11 cellular contexts compared by ENCODE assay signal in genomic region chr17:78899361-78900260, GRCh38. TPM values are rescaled to one million over a fixed set of nuclear protein-coding genes. Genes with fewer than 3 reads are reported as not detected.
DNase-seq lines count a peak whose midpoint lies in the region; ATAC-seq lines count a peak whose summit lies in the region.
"Had no signal": no experiment of that assay in that cellular context is flagged by ENCODE, and none has a peak within 500 bp of the region (broad histone marks: within the 10 kb centered on the region; RNA-seq: fewer than 3 reads in every experiment).

No MANE protein-coding gene starts in this region.

- ATAC-seq in left cardiac atrium (peak; percentile 68 to 86), HG03457 (IDR thresholded peaks at IDR 0.05; ENCODE audit: unreplicated experiment) (no peak)

- DNase-seq in Ammon's horn (ENCODE audit: low spot score) (peak; percentile 78), amygdala (lab: John Stamatoyannopoulos, UW) (peak in 30 of 56 donors; percentile 36 to 78 (median 60)), left cardiac atrium (peak; percentile 56), nucleus accumbens (lab: John Stamatoyannopoulos, UW) (peak in 37 of 56 donors; percentile 23 to 80 (median 58)), NCI-H510A treated with DMSO at 0.1 percent for 48 hours (lab: John Stamatoyannopoulos, UW) (no peak), NCI-H2171 treated with DMSO at 0.1 percent for 48 hours (lab: John Stamatoyannopoulos, UW) (no peak)
- no peak for DNase-seq in activated CD4-positive, alpha-beta T cell treated with anti-CD3 and anti-CD28 coated beads, Interleukin-2, amount 50 U/mL, for 1 hour
- DNase-seq: activated naive CD4-positive, alpha-beta T cell treated with anti-CD3 and anti-CD28 coated beads for 36 hours; erythroblast; WERI-Rb-1 had no signal

- intact Hi-C loops in left cardiac atrium (cut with DNase I), result no loop called here

RNA-seq across cellular contexts. Expression of gene CEP295NL, which starts 3.4 kb away (rescaled TPM):
- 1 to 10 TPM; 1.7 to 2.3 TPM for total RNA-seq in left cardiac atrium
- total RNA-seq: activated naive CD4-positive, alpha-beta T cell treated with anti-CD3 and anti-CD28 coated beads for 36 hours had no signal

RNA-seq across cellular contexts. Expression of gene TIMP2, which starts 25.6 kb away (rescaled TPM):
- 100 to 1,000 TPM; 161 to 191 TPM for total RNA-seq in left cardiac atrium

RNA-seq across cellular contexts. Expression of gene USP36, which starts 59.0 kb away (rescaled TPM):
- 10 to 100 TPM; 28.1 to 48.1 TPM for total RNA-seq in left cardiac atrium

Comparison
In these comparisons a context has a peak if more than half of its experiments do, and no peak if none do; other contexts are left out.
1. DNase-seq: peak in Ammon's horn (single experiment), amygdala (30 of 56), left cardiac atrium (single experiment) and nucleus accumbens (37 of 56); none in NCI-H510A treated with DMSO at 0.1 percent for 48 hours (single experiment), activated CD4-positive, alpha-beta T cell treated with anti-CD3 and anti-CD28 coated beads, Interleukin-2, amount 50 U/mL, for 1 hour (single experiment) and NCI-H2171 treated with DMSO at 0.1 percent for 48 hours (single experiment).